10 cellular contexts compared by ENCODE assay signal in genomic region chr2:62140785-62141740, GRCh38. TPM values are rescaled to one million over a fixed set of nuclear protein-coding genes. Genes with fewer than 3 reads are reported as not detected.
DNase-seq lines count a peak whose midpoint lies in the region; ATAC-seq and TF ChIP-seq lines count a peak whose summit lies in the region.
"Had no signal": no experiment of that assay in that cellular context is flagged by ENCODE, and none has a peak within 500 bp of the region (broad histone marks: within the 10 kb centered on the region; RNA-seq: fewer than 3 reads in every experiment).

No MANE protein-coding gene starts in this region.

- no peak overlapping the region for H3K27ac ChIP-seq in tibial nerve

- H3K4me1 Mint-ChIP-seq in activated CD4-positive, alpha-beta T cell treated with anti-CD3 and anti-CD28 coated beads, Interleukin-2, amount 10 ng/mL, durations not matched to agents 24 days and 14 days: peaks cover 6% of the 10 kb centered on the region

- H3K9me3 ChIP-seq in tibial nerve: no peaks in the 10 kb centered on the region

- no peaks in the 10 kb centered on the region for H3K27me3 Mint-ChIP-seq in activated CD4-positive, alpha-beta T cell treated with anti-CD3 and anti-CD28 coated beads, Interleukin-2, amount 10 ng/mL, durations not matched to agents 24 days and 14 days

- 77 to 81% methylated on average over 4 of the region's 4 CpGs for WGBS in tibial nerve, 2 donors

- H3K27ac Mint-ChIP-seq in activated CD4-positive, alpha-beta T cell treated with anti-CD3 and anti-CD28 coated beads, Interleukin-2, amount 10 ng/mL, durations not matched to agents 24 days and 14 days: no peak overlapping the region

- H3K4me3 ChIP-seq in tibial nerve: no peak overlapping the region

- DNase-seq in activated CD4-positive, alpha-beta T cell treated with anti-CD3 and anti-CD28 coated beads, Interleukin-2, amount 10 ng/mL, durations not matched to agents 24 days and 14 days: peak; percentile 58
- DNase-seq in activated CD4-positive, alpha-beta T cell treated with anti-CD3 and anti-CD28 coated beads for 1 hour: no peak
- DNase-seq in iris pigment epithelial cell (ENCODE audit: low read depth): peak; percentile 9
- DNase-seq in LoVo (ENCODE audit: low spot score): no peak
- no peak for DNase-seq in tibial nerve (ENCODE audit: low spot score in 2 of 2)
- no peak for DNase-seq in NCI-H1930 (lab: John Stamatoyannopoulos, UW)
- DNase-seq: NCI-H446 treated with DMSO at 0.1 percent for 48 hours had no signal

- TF ChIP-seq EP300 in tibial nerve (IDR thresholded peaks at IDR 0.05): no peak

- peaks cover 0 to 2% (median 0%) of the 10 kb centered on the region in 3 donors for H3K36me3 ChIP-seq in tibial nerve

- H3K9me3 Mint-ChIP-seq in activated CD4-positive, alpha-beta T cell treated with anti-CD3 and anti-CD28 coated beads, Interleukin-2, amount 10 ng/mL, durations not matched to agents 24 days and 14 days: peaks cover 5% of the 10 kb centered on the region

- intact Hi-C loops in activated CD4-positive, alpha-beta T cell treated with anti-CD3 and anti-CD28 coated beads, Interleukin-2, amount 10 ng/mL, durations not matched to agents 24 days and 14 days (cut with micrococcal nuclease): no loop called here

- TF ChIP-seq CTCF in tibial nerve (IDR thresholded peaks at IDR 0.05): no peak

- H3K4me3 Mint-ChIP-seq in activated CD4-positive, alpha-beta T cell treated with anti-CD3 and anti-CD28 coated beads, Interleukin-2, amount 10 ng/mL, durations not matched to agents 24 days and 14 days: no peak overlapping the region

- ATAC-seq in GM21737 (IDR thresholded peaks at IDR 0.05; ENCODE audit: unreplicated experiment): peak; percentile 52
- ATAC-seq in HG03460 (IDR thresholded peaks at IDR 0.05; ENCODE audit: unreplicated experiment): peak; percentile 53
- ATAC-seq: left lobe of liver had no signal

- H3K36me3 Mint-ChIP-seq in activated CD4-positive, alpha-beta T cell treated with anti-CD3 and anti-CD28 coated beads, Interleukin-2, amount 10 ng/mL, durations not matched to agents 24 days and 14 days (ENCODE audit: low read depth): peaks cover 6% of the 10 kb centered on the region

- H3K27me3 ChIP-seq in tibial nerve: no peaks in the 10 kb centered on the region

- no peak for TF ChIP-seq POLR2A in tibial nerve (IDR thresholded peaks at IDR 0.05)

- no peaks in the 10 kb centered on the region for H3K4me1 ChIP-seq in tibial nerve

RNA-seq across cellular contexts. Expression of gene B3GNT2, which starts 54.9 kb away (rescaled TPM):
- total RNA-seq in activated CD4-positive, alpha-beta T cell treated with anti-CD3 and anti-CD28 coated beads, Interleukin-2, amount 10 ng/mL, durations not matched to agents 24 days and 14 days: 30.4 and 30.9 TPM in 2 replicates
- total RNA-seq in tibial nerve: 10 to 100 TPM; 12.6 to 41.9 (median 28.0) TPM

Comparison
In these comparisons a context has a peak if more than half of its experiments do, and no peak if none do; other contexts are left out.
1. DNase-seq: peak in activated CD4-positive, alpha-beta T cell treated with anti-CD3 and anti-CD28 coated beads, Interleukin-2, amount 10 ng/mL, durations not matched to agents 24 days and 14 days (single experiment) and iris pigment epithelial cell (single experiment); none in activated CD4-positive, alpha-beta T cell treated with anti-CD3 and anti-CD28 coated beads for 1 hour (single experiment), LoVo (single experiment), tibial nerve (0 of 2) and NCI-H1930 (0 of 2).